ENCODE assay signal across 23 cellular contexts in the genomic region with DNA sequence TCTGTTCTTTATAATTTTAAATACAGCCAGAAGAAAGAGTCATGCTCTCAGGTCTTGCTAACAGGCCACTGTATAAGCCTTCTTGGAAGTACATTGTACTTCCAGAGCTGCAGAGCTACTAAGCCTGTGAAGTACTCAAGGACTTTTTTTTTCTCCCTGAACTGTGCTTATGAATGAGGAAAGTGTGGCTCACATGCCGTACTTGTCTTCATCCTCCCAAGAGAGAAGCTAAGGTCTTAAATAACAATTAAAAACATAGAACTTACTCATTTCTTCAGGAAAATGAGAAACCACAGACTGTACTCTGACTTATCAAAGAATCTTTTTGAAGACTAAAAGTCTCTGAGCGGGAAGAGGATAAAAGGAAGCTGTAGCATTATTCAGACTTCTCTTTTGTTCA.
"Had no signal": no experiment of that assay in that cellular context is flagged by ENCODE, and none has a peak within 500 bp of the region (broad histone marks: within the 10 kb centered on the region; RNA-seq: fewer than 3 reads in every experiment).

No MANE protein-coding gene starts in this region.

- H3K4me1 ChIP-seq: body of pancreas, colonic mucosa, left ventricle myocardium inferior, spleen, suprapubic skin, tibial artery had no signal

- H3K4me3 ChIP-seq: body of pancreas, cardiac muscle cell, colonic mucosa, left ventricle myocardium inferior, lung, spleen, suprapubic skin, tibial artery had no signal

- DNase-seq: activated B cell treated with CpG ODN at 0.5 μM for 24 hours; activated CD4-positive, alpha-beta T cell treated with anti-CD3 and anti-CD28 coated beads, Interleukin-2, amount 50 U/mL, for 1 hour; activated CD8-positive, alpha-beta T cell treated with anti-CD3 and anti-CD28 coated beads for 36 hours; activated naive CD4-positive, alpha-beta T cell; activated T-cell treated with anti-CD3 and anti-CD28 coated beads, Interleukin-2, amount 50 U/mL, for 48 hours; anterior cingulate cortex; body of pancreas; cerebellar nuclear complex; colonic mucosa; effector memory CD8-positive, alpha-beta T cell; islet precursor cell; left ventricle myocardium inferior; mesendoderm; posterior cingulate gyrus; right cardiac atrium; spleen; stimulated activated naive CD4-positive, alpha-beta T cell; tibial artery had no signal

- FAIRE-seq: frontal cortex, TTC549 had no signal

- H3K9me3 ChIP-seq: body of pancreas, colonic mucosa, left ventricle myocardium inferior, spleen, suprapubic skin, tibial artery had no signal

- H3K36me3 ChIP-seq: cardiac muscle cell, colonic mucosa, left ventricle myocardium inferior, spleen, suprapubic skin, tibial artery had no signal

- H3K27me3 ChIP-seq: body of pancreas, cardiac muscle cell, colonic mucosa, spleen, suprapubic skin, tibial artery had no signal

- H3K27ac ChIP-seq: body of pancreas, cardiac muscle cell, colonic mucosa, left ventricle myocardium inferior, spleen, suprapubic skin, tibial artery had no signal
